1 cellular context compared by ENCODE assay signal in the genomic region with DNA sequence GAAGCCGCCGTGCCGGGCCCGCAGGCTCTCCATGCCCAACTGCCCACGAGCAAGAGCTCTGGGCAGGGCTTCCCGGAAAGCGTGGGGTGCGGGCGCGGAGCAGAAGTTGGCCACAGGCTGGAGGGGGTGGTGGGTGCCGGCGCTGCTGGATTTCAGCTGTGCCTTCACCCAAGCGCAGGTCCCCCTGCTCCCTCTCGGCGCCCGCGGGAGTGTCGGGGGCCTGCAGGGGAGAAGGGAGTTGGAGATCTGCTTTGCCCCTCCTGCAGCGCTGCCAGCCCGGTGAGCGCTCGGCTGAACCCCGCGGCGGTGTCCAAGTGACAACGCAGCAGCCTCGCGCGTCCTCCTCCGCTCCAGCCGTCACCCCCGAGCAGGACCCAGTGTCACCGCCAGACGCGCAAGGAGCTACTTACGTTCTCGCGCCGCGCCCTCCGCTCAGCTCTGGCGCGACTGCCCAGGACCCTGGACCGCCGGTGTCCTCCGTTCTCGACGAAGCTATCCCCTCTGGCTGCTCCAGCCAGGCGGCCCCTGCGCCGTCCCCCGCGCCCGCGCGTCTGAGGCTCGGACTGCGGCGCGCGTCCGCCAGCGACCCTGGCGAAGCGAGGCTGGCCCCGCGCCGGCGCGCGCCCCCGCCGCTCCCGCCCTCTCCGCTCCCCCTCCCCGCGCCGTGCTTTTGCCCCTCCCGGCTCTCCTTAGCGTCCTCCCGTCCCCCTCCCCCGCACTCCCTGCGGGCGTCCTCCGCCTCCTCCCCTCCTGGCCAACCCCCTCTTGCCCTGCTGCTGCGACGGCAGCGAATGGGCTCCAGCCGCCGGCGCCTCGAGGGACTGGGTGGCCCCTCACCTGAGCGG.
TF ChIP-seq lines count a peak whose summit lies in the region.

A gene (minus strand): TSS at position 604 of the 845 bp plus-strand sequence. CDS start 216,372 bp downstream, outside the sequence.

TF ChIP-seq in IMR-90, 13 proteins besides CTCF, POLR2A, EP300 and RAD21:
- TF ChIP-seq, protein P1, sequence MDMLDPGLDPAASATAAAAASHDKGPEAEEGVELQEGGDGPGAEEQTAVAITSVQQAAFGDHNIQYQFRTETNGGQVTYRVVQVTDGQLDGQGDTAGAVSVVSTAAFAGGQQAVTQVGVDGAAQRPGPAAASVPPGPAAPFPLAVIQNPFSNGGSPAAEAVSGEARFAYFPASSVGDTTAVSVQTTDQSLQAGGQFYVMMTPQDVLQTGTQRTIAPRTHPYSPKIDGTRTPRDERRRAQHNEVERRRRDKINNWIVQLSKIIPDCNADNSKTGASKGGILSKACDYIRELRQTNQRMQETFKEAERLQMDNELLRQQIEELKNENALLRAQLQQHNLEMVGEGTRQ (IDR thresholded peaks at IDR 0.05; ENCODE audit: low read depth, low read length) = no peak
- TF ChIP-seq MXI1 (IDR thresholded peaks at IDR 0.05; ENCODE audit: borderline replicate concordance, low read depth, low read length) (no peak), CEBPB (IDR thresholded peaks at IDR 0.05; ENCODE audit: low read depth, low read length) (no peak), FOS (IDR thresholded peaks at IDR 0.05; ENCODE audit: low read depth, low read length) (no peak)
- TF ChIP-seq, protein P2, sequence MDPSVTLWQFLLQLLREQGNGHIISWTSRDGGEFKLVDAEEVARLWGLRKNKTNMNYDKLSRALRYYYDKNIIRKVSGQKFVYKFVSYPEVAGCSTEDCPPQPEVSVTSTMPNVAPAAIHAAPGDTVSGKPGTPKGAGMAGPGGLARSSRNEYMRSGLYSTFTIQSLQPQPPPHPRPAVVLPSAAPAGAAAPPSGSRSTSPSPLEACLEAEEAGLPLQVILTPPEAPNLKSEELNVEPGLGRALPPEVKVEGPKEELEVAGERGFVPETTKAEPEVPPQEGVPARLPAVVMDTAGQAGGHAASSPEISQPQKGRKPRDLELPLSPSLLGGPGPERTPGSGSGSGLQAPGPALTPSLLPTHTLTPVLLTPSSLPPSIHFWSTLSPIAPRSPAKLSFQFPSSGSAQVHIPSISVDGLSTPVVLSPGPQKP (IDR thresholded peaks at IDR 0.05; ENCODE audit: borderline replicate concordance, low read depth, low read length) = no peak
